In genomic region chr17:5781236-5781927, GRCh38 we compare ENCODE assay signal across 20 cellular contexts.
"Had no signal": no experiment of that assay in that cellular context is flagged by ENCODE, and none has a peak within 500 bp of the region (broad histone marks: within the 10 kb centered on the region; RNA-seq: fewer than 3 reads in every experiment).

No MANE protein-coding gene starts in this region.

- H3K27me3 ChIP-seq: MG63, SJSA1 had no signal

- H3K27ac ChIP-seq: HL-60, SJSA1, SK-N-MC had no signal

- H3K4me3 ChIP-seq: MG63, SJSA1, SK-N-MC had no signal

- H3K36me3 ChIP-seq: MG63 had no signal

- H3K9me3 ChIP-seq: MG63 had no signal

- DNase-seq: Karpas-422, KG1, NCI-H1092, NCI-H1105 treated with DMSO at 0.1 percent for 48 hours, NCI-H1436 treated with DMSO at 0.1 percent for 48 hours, NCI-H1694, NCI-H187 treated with DMSO at 0.1 percent for 48 hours, NCI-H2029 treated with DMSO at 0.1 percent for 48 hours, NCI-H2107, NCI-H2227 treated with DMSO at 0.1 percent for 48 hours, NCI-H524, NCI-H526 treated with DMSO at 0.1 percent for 48 hours, NCI-H774, Right ventricle myocardium superior, RPMI8226, SIG-M5 had no signal
